1 cellular context compared by ENCODE assay signal in the genomic region with DNA sequence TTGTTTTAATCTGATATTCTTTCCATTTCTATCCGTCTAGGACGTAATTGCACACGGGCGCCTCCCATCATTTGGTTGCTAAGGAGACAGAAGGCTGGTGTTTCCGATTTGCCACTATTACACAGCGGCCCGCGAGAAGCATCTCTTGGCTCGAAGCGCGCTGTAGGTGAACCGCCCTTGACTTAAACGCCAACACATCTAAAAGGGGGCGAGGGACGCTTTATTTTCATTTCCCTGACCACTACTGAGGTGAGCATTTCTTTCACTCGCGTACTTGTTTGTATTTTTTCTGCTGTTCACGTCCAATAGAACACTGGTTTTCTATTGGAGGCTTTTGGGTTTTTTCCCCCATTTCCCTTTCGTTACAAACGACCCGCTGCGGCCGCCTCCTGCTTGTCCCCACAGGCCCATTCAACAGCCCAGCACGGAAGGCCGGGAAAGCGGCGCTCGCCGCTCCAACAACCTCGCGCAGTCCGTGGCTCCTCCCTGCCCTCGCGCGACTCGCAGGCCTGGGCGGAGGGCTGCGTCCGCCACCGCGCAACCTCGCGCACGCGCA.
TF ChIP-seq lines count a peak whose summit lies in the region.

No MANE protein-coding gene starts in this region.

TF ChIP-seq in HEK293, 187 proteins besides CTCF, POLR2A, EP300 and RAD21 (continued from another document and continues in another):
- peak; percentile 48; the same call in 1 of the 2 replicates for TF ChIP-seq ZNF2 (tag by site-specific recombination; IDR thresholded peaks at IDR 0.05)
- peak; percentile 45 for TF ChIP-seq ZNF366 (tag by site-specific recombination; conservative IDR thresholded peaks at IDR 0.05)
- TF ChIP-seq, protein P1, sequence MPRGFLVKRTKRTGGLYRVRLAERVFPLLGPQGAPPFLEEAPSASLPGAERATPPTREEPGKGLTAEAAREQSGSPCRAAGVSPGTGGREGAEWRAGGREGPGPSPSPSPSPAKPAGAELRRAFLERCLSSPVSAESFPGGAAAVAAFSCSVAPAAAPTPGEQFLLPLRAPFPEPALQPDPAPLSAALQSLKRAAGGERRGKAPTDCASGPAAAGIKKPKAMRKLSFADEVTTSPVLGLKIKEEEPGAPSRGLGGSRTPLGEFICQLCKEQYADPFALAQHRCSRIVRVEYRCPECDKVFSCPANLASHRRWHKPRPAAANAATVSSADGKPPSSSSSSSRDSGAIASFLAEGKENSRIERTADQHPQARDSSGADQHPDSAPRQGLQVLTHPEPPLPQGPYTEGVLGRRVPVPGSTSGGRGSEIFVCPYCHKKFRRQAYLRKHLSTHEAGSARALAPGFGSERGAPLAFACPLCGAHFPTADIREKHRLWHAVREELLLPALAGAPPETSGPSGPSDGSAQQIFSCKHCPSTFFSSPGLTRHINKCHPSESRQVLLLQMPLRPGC (tag by site-specific recombination; IDR thresholded peaks at IDR 0.05), result peak; percentile 15; the same call in 1 of the 2 replicates
- TF ChIP-seq ZFP3 (tag by site-specific recombination; IDR thresholded peaks at IDR 0.05; ENCODE audit: low read depth), result no peak
- TF ChIP-seq GLI2 (tag by site-specific recombination; IDR thresholded peaks at IDR 0.05; ENCODE audit: borderline replicate concordance, low read depth), result no peak
- TF ChIP-seq ZNF488 (tag by site-specific recombination; IDR thresholded peaks at IDR 0.05), result no peak
- no peak for TF ChIP-seq EGR2 (tag by site-specific recombination; IDR thresholded peaks at IDR 0.05; ENCODE audit: low read depth)
- TF ChIP-seq ZNF707 (tag by site-specific recombination; IDR thresholded peaks at IDR 0.05), result no peak
- peak; percentile 68; the same call in 1 of the 2 replicates for TF ChIP-seq ZXDB (tag by site-specific recombination; IDR thresholded peaks at IDR 0.05)
- TF ChIP-seq PATZ1 (tag by site-specific recombination; IDR thresholded peaks at IDR 0.05), result peak; percentile 58; the same call in 1 of the 2 replicates
- TF ChIP-seq ZNF600 (tag by site-specific recombination; IDR thresholded peaks at IDR 0.05), result peak; percentile 66
- TF ChIP-seq ZNF132 (tag by site-specific recombination; IDR thresholded peaks at IDR 0.05; ENCODE audit: borderline replicate concordance), result no peak
- no peak for TF ChIP-seq ZNF114 (tag by site-specific recombination; IDR thresholded peaks at IDR 0.05)
- TF ChIP-seq, protein P2, sequence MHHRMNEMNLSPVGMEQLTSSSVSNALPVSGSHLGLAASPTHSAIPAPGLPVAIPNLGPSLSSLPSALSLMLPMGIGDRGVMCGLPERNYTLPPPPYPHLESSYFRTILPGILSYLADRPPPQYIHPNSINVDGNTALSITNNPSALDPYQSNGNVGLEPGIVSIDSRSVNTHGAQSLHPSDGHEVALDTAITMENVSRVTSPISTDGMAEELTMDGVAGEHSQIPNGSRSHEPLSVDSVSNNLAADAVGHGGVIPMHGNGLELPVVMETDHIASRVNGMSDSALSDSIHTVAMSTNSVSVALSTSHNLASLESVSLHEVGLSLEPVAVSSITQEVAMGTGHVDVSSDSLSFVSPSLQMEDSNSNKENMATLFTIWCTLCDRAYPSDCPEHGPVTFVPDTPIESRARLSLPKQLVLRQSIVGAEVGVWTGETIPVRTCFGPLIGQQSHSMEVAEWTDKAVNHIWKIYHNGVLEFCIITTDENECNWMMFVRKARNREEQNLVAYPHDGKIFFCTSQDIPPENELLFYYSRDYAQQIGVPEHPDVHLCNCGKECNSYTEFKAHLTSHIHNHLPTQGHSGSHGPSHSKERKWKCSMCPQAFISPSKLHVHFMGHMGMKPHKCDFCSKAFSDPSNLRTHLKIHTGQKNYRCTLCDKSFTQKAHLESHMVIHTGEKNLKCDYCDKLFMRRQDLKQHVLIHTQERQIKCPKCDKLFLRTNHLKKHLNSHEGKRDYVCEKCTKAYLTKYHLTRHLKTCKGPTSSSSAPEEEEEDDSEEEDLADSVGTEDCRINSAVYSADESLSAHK (tag by site-specific recombination; IDR thresholded peaks at IDR 0.05), result no peak
- TF ChIP-seq ZNF654 (tag by site-specific recombination; IDR thresholded peaks at IDR 0.05; ENCODE audit: low read depth), result no peak
- no peak for TF ChIP-seq GLI4 (tag by site-specific recombination; IDR thresholded peaks at IDR 0.05)
- TF ChIP-seq ZNF670 (tag by site-specific recombination; IDR thresholded peaks at IDR 0.05; ENCODE audit: low read depth), result no peak
- TF ChIP-seq ZNF311 (tag by site-specific recombination; IDR thresholded peaks at IDR 0.05; ENCODE audit: borderline replicate concordance), result no peak
- TF ChIP-seq ELK4 (IDR thresholded peaks at IDR 0.05; ENCODE audit: borderline replicate concordance, low read depth, low read length), result no peak
- no peak for TF ChIP-seq ZSCAN4 (tag by site-specific recombination; IDR thresholded peaks at IDR 0.05)
- peak; percentile 38 for TF ChIP-seq KLF1 (tag by site-specific recombination; IDR thresholded peaks at IDR 0.05)
- TF ChIP-seq TCF7L2 (IDR thresholded peaks at IDR 0.05; ENCODE audit: borderline replicate concordance, low read depth, low read length), result no peak
- TF ChIP-seq, protein P3, sequence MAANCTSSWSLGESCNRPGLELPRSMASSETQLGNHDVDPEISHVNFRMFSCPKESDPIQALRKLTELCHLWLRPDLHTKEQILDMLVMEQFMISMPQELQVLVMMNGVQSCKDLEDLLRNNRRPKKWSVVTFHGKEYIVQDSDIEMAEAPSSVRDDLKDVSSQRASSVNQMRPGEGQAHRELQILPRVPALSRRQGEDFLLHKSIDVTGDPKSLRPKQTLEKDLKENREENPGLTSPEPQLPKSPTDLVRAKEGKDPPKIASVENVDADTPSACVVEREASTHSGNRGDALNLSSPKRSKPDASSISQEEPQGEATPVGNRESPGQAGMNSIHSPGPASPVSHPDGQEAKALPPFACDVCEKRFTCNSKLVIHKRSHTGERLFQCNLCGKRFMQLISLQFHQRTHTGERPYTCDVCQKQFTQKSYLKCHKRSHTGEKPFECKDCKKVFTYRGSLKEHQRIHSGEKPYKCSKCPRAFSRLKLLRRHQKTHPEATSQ (tag by site-specific recombination; IDR thresholded peaks at IDR 0.05), result 0 out of 2 replicates have a peak, but pooled peaks have one; percentile 37
- TF ChIP-seq, protein P4, sequence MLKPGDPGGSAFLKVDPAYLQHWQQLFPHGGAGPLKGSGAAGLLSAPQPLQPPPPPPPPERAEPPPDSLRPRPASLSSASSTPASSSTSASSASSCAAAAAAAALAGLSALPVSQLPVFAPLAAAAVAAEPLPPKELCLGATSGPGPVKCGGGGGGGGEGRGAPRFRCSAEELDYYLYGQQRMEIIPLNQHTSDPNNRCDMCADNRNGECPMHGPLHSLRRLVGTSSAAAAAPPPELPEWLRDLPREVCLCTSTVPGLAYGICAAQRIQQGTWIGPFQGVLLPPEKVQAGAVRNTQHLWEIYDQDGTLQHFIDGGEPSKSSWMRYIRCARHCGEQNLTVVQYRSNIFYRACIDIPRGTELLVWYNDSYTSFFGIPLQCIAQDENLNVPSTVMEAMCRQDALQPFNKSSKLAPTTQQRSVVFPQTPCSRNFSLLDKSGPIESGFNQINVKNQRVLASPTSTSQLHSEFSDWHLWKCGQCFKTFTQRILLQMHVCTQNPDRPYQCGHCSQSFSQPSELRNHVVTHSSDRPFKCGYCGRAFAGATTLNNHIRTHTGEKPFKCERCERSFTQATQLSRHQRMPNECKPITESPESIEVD (tag by site-specific recombination; IDR thresholded peaks at IDR 0.05), result no peak
- peak; percentile 10; the same call in 1 of the 2 replicates for TF ChIP-seq ZNF768 (tag by site-specific recombination; IDR thresholded peaks at IDR 0.05)
- no peak for TF ChIP-seq ZNF571 (tag by site-specific recombination; IDR thresholded peaks at IDR 0.05)
- no peak for TF ChIP-seq ZNF529 (tag by site-specific recombination; IDR thresholded peaks at IDR 0.05; ENCODE audit: insufficient replicate concordance)
- peak; percentile 63; the same call in 1 of the 2 replicates for TF ChIP-seq ZEB2 (tag by site-specific recombination; IDR thresholded peaks at IDR 0.05)
- TF ChIP-seq ZNF596 (tag by site-specific recombination; IDR thresholded peaks at IDR 0.05), result no peak
- no peak for TF ChIP-seq ZNF146 (tag by site-specific recombination; IDR thresholded peaks at IDR 0.05)
- no peak for TF ChIP-seq ZNF776 (tag by site-specific recombination; IDR thresholded peaks at IDR 0.05; ENCODE audit: borderline replicate concordance)
- TF ChIP-seq OVOL3 (tag by site-specific recombination; IDR thresholded peaks at IDR 0.05), result no peak
- 0 out of 2 replicates have a peak, but pooled peaks have one; percentile 66 for TF ChIP-seq ZNF777 (tag by site-specific recombination; IDR thresholded peaks at IDR 0.05; ENCODE audit: borderline replicate concordance)
- no peak for TF ChIP-seq ZNF558 (tag by site-specific recombination; IDR thresholded peaks at IDR 0.05)
- no peak for TF ChIP-seq ZNF658 (tag by site-specific recombination; IDR thresholded peaks at IDR 0.05)
- TF ChIP-seq ZNF155 (tag by site-specific recombination; IDR thresholded peaks at IDR 0.05), result no peak
- TF ChIP-seq BCL11B (tag by site-specific recombination; IDR thresholded peaks at IDR 0.05; ENCODE audit: low read depth), result no peak
- TF ChIP-seq ZNF791 (tag by site-specific recombination; IDR thresholded peaks at IDR 0.05), result no peak
- TF ChIP-seq SCRT2 (tag by site-specific recombination; IDR thresholded peaks at IDR 0.05), result peak; percentile 73
- peak; percentile 46 for TF ChIP-seq WT1 (tag by site-specific recombination; IDR thresholded peaks at IDR 0.05)
- no peak for TF ChIP-seq BCL6B (tag by site-specific recombination; IDR thresholded peaks at IDR 0.05)
- no peak for TF ChIP-seq ZNF664 (tag by site-specific recombination; IDR thresholded peaks at IDR 0.05)
- no peak for TF ChIP-seq OSR2 (tag by site-specific recombination; IDR thresholded peaks at IDR 0.05)
- TF ChIP-seq ZNF514 (tag by site-specific recombination; IDR thresholded peaks at IDR 0.05), result no peak
- TF ChIP-seq KLF17 (tag by site-specific recombination; IDR thresholded peaks at IDR 0.05), result 0 out of 2 replicates have a peak, but pooled peaks have one; percentile 24
- no peak for TF ChIP-seq ZNF214 (tag by site-specific recombination; IDR thresholded peaks at IDR 0.05; ENCODE audit: borderline replicate concordance)
- no peak for TF ChIP-seq RBAK (tag by site-specific recombination; IDR thresholded peaks at IDR 0.05)
- no peak for TF ChIP-seq ZNF785 (tag by site-specific recombination; IDR thresholded peaks at IDR 0.05)
- TF ChIP-seq ZNF184 (tag by site-specific recombination; IDR thresholded peaks at IDR 0.05), result 0 out of 2 replicates have a peak, but pooled peaks have one; percentile 30
- TF ChIP-seq, protein P5, sequence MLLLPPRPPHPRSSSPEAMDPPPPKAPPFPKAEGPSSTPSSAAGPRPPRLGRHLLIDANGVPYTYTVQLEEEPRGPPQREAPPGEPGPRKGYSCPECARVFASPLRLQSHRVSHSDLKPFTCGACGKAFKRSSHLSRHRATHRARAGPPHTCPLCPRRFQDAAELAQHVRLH (tag by site-specific recombination; IDR thresholded peaks at IDR 0.05), result no peak
